32 cellular contexts compared by ENCODE assay signal in the genomic region with DNA sequence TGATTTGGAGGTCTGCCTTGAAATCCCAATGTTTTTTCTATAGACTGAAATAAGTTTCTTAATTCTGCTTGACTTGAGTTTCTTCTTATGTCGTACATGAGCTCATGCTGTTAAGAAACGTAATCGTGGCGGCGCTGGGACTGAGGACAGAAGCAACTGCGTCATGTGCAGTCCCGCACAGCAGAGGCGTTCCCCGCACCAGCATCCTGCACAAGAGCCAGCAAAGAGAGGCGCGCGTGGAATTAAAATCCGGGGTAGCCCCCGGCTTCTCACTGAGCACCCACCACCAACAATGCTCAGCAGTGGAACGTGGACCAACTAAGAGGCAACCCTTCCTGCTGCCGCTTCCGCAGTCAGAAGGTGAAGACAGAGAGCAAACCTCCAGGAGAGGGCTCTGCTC.
"Had no signal": no experiment of that assay in that cellular context is flagged by ENCODE, and none has a peak within 500 bp of the region (broad histone marks: within the 10 kb centered on the region; RNA-seq: fewer than 3 reads in every experiment).

No MANE protein-coding gene starts in this region.

- H3K4me1 ChIP-seq: adrenal gland, body of pancreas had no signal

- H3K4me3 ChIP-seq: adrenal gland, body of pancreas, cardiac muscle cell had no signal

- H3K36me3 ChIP-seq: adrenal gland, brain microvascular endothelial cell, cardiac muscle cell had no signal

- DNase-seq: activated B cell treated with CpG ODN at 0.5 μM for 24 hours; activated CD4-positive, alpha-beta memory T cell treated with anti-CD3 and anti-CD28 coated beads for 36 hours; activated CD4-positive, alpha-beta T cell treated with anti-CD3 and anti-CD28 coated beads for 4 hours; activated CD4-positive, alpha-beta T cell treated with anti-CD3 and anti-CD28 coated beads, Interleukin-2, amount 10 ng/mL, durations not matched to agents 24 days and 14 days; activated CD4-positive, alpha-beta T cell treated with anti-CD3 and anti-CD28 coated beads, Interleukin-2, amount 50 U/mL, for 1 hour; activated CD4-positive, alpha-beta T cell treated with anti-CD3 and anti-CD28 coated beads, Interleukin-2, amount 50 U/mL, for 4 hours; activated CD4-positive, CD25-positive, alpha-beta regulatory T cell treated with anti-CD3 and anti-CD28 coated beads, Interleukin-2, amount 50 U/mL, for 72 hours; activated CD8-positive, alpha-beta memory T cell treated with anti-CD3 and anti-CD28 coated beads, Interleukin-2, amount 50 U/mL, for 4 hours; activated CD8-positive, alpha-beta T cell treated with anti-CD3 and anti-CD28 coated beads for 36 hours; activated effector memory CD4-positive, alpha-beta T cell treated with anti-CD3 and anti-CD28 coated beads, Interleukin-2, amount 50 U/mL, for 16 hours; activated gamma-delta T cell treated with Interleukin-2 at 50 U/mL for 16 hours; activated naive CD4-positive, alpha-beta T cell; activated naive CD4-positive, alpha-beta T cell treated with anti-CD3 and anti-CD28 coated beads for 36 hours; activated naive CD4-positive, alpha-beta T cell treated with anti-CD3 and anti-CD28 coated beads, Interleukin-2, amount 50 U/mL, for 16 hours; activated naive CD8-positive, alpha-beta T cell treated with anti-CD3 and anti-CD28 coated beads for 36 hours; activated T-cell treated with anti-CD3 and anti-CD28 coated beads for 4 hours; activated T-cell treated with anti-CD3 and anti-CD28 coated beads, Interleukin-2, amount 50 U/mL, for 1 hour; activated T-cell treated with anti-CD3 and anti-CD28 coated beads, Interleukin-2, amount 50 U/mL, for 4 hours; activated T-cell treated with anti-CD3 and anti-CD28 coated beads, Interleukin-2, amount 50 U/mL, for 72 hours; adrenal gland; amniotic stem cell; body of pancreas; brain microvascular endothelial cell; caudate nucleus; cerebellar nuclear complex; T-cell; T-helper 17 cell; T1000 had no signal

- H3K27me3 ChIP-seq: adrenal gland, body of pancreas, brain microvascular endothelial cell, cardiac muscle cell had no signal

- H3K9me3 ChIP-seq: adrenal gland, body of pancreas had no signal

- H3K27ac ChIP-seq: adrenal gland, body of pancreas, brain microvascular endothelial cell, cardiac muscle cell, VCaP had no signal

- ATAC-seq: activated CD8-positive, alpha-beta T cell treated with anti-CD3 and anti-CD28 coated beads for 36 hours; activated naive CD4-positive, alpha-beta T cell treated with anti-CD3 and anti-CD28 coated beads, Interleukin-2, amount 50 U/mL, for 72 hours; activated T-cell treated with anti-CD3 and anti-CD28 coated beads, Interleukin-2, amount 50 U/mL, for 4 hours; activated T-cell treated with anti-CD3 and anti-CD28 coated beads, Interleukin-2, amount 50 U/mL, for 72 hours; activated T-helper 17 cell treated with anti-CD3 and anti-CD28 coated beads, Interleukin-2, amount 50 U/mL, for 72 hours; body of pancreas; T-cell; T-helper 17 cell had no signal
